In the genomic region with DNA sequence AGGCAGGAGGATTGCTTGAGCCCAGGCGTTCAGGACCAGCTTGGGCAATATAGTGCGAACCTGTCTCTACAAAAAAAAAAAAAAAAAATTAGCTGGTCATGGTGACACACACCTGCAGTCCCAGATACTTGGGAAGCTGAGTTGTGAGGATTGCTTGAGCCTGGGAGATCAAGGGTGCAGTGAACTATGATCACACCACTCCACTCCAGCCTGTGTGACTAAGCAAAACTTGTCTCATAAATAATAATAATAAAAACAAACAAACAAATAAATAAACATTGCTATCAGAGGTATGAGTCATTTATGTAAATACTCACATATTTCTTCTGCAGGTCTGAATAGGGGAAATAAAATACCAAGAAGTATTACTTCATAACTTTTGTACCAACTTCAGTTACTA, we compare ENCODE assay signal across 6 cellular contexts.
"Had no signal": no experiment of that assay in that cellular context is flagged by ENCODE, and none has a peak within 500 bp of the region (broad histone marks: within the 10 kb centered on the region; RNA-seq: fewer than 3 reads in every experiment).

No MANE protein-coding gene starts in this region.

- H3K9ac ChIP-seq: KMS-11 had no signal

- H3K4me3 ChIP-seq: GM23338, K562 had no signal

- DNase-seq: H9, HCEC 1CT, IMR-90 had no signal

- ATAC-seq: GM23338, K562 had no signal

- H3K4me2 ChIP-seq: GM23338, KMS-11 had no signal

- H3K27ac ChIP-seq: KMS-11 had no signal
